1 cellular context compared by ENCODE assay signal in genomic region chr20:57548177-57549058, GRCh38.
TF ChIP-seq lines count a peak whose summit lies in the region.

No MANE protein-coding gene starts in this region.

TF ChIP-seq in GM12878, 131 proteins besides CTCF, POLR2A, EP300 and RAD21 (continued from another document):
- TF ChIP-seq BRCA1 (IDR thresholded peaks at IDR 0.05; ENCODE audit: low read depth, low read length): no peak
- no peak for TF ChIP-seq CBFB (IDR thresholded peaks at IDR 0.05; ENCODE audit: low read depth)
- no peak for TF ChIP-seq REST (IDR thresholded peaks at IDR 0.05; ENCODE audit: low read depth, low read length)
- TF ChIP-seq NR2C2 (IDR thresholded peaks at IDR 0.05; ENCODE audit: borderline replicate concordance, control insufficient read depth, insufficient read length, low read depth): no peak
- TF ChIP-seq CBX3 (IDR thresholded peaks at IDR 0.05; ENCODE audit: borderline replicate concordance, low read depth): no peak
TF ChIP-seq in GM12878: peak in this region for 0.
